Comparison of ENCODE assay signal across 29 cellular contexts in the genomic region with DNA sequence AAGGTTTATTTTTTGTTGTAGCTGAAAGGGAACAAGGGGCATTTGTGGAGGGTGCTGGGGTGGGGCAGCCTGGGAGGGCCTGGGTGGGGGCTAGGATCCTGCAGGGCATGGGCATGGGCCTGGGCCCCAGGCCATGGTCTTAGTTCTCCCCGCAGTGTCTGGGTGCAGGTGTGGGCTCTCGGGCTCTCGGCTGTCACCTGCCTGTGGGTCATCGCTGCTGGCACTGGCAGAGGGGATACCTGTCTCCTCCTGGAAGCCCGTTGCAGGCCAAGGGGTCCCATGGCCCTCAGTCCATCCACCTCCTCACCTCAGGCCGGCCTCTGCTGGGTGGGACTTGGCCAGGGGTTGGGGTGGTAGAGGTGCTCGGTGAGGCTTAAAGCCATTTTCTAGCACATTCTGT.
"Had no signal": no experiment of that assay in that cellular context is flagged by ENCODE, and none has a peak within 500 bp of the region (broad histone marks: within the 10 kb centered on the region; RNA-seq: fewer than 3 reads in every experiment).

No MANE protein-coding gene starts in this region.

- H3K9me3 ChIP-seq: colonic mucosa, esophagus muscularis mucosa, esophagus squamous epithelium, gastrocnemius medialis, gastroesophageal sphincter, heart left ventricle, heart right ventricle had no signal

- H3K27ac Mint-ChIP-seq: dendritic cell treated with granulocyte-macrophage colony-stimulating factor and Interleukin-4, amounts not matched to agents 40 ng/mL and 50 ng/mL, for 4 days; effector memory CD8-positive, alpha-beta T cell; endodermal cell had no signal

- H3K9me3 Mint-ChIP-seq: dendritic cell treated with granulocyte-macrophage colony-stimulating factor and Interleukin-4, amounts not matched to agents 40 ng/mL and 50 ng/mL, for 4 days; effector memory CD8-positive, alpha-beta T cell; endodermal cell had no signal

- H3K4me1 Mint-ChIP-seq: endodermal cell had no signal

- H3K4me3 Mint-ChIP-seq: dendritic cell treated with granulocyte-macrophage colony-stimulating factor and Interleukin-4, amounts not matched to agents 40 ng/mL and 50 ng/mL, for 4 days; effector memory CD8-positive, alpha-beta T cell; endodermal cell had no signal

- H3K4me1 ChIP-seq: colonic mucosa, foreskin keratinocyte, gastrocnemius medialis had no signal

- H3K27me3 ChIP-seq: colonic mucosa, dorsolateral prefrontal cortex, esophagus muscularis mucosa, esophagus squamous epithelium, foreskin keratinocyte, gastrocnemius medialis, gastroesophageal sphincter, heart left ventricle, heart right ventricle had no signal

- H3K36me3 ChIP-seq: colonic mucosa had no signal

- H3K4me3 ChIP-seq: colonic mucosa, coronary artery, dorsolateral prefrontal cortex, esophagus muscularis mucosa, esophagus squamous epithelium, gastrocnemius medialis, gastroesophageal sphincter, heart left ventricle, heart right ventricle had no signal

- H3K27ac ChIP-seq: colonic mucosa, coronary artery, dorsolateral prefrontal cortex, epithelial cell of prostate, esophagus muscularis mucosa, esophagus squamous epithelium, foreskin keratinocyte, gastrocnemius medialis, gastroesophageal sphincter, heart left ventricle, heart right ventricle had no signal

- ATAC-seq: effector memory CD8-positive, alpha-beta T cell; esophagus mucosa; gastrocnemius medialis; gastroesophageal sphincter; heart left ventricle; heart right ventricle had no signal

- H3K27me3 Mint-ChIP-seq: dendritic cell treated with granulocyte-macrophage colony-stimulating factor and Interleukin-4, amounts not matched to agents 40 ng/mL and 50 ng/mL, for 4 days; effector memory CD8-positive, alpha-beta T cell had no signal

- FAIRE-seq: colon, endometrium, endothelial cell of umbilical vein, frontal cortex had no signal

- DNase-seq: colonic mucosa; cortex of kidney; dermis blood vessel endothelial cell; dorsolateral prefrontal cortex; effector CD4-positive, alpha-beta T cell; effector CD8-positive, alpha-beta T cell; effector memory CD4-positive, alpha-beta T cell; effector memory CD8-positive, alpha-beta T cell; endodermal cell; erythroblast; esophagus squamous epithelium; foreskin fibroblast; foreskin melanocyte; gastrocnemius medialis; glutamatergic neuron; head of caudate nucleus; heart left ventricle; heart right ventricle had no signal
